ENCODE assay signal across 15 cellular contexts in genomic region chr6:40901322-40902055, GRCh38.
"Had no signal": no experiment of that assay in that cellular context is flagged by ENCODE, and none has a peak within 500 bp of the region (broad histone marks: within the 10 kb centered on the region; RNA-seq: fewer than 3 reads in every experiment).

No MANE protein-coding gene starts in this region.

- DNase-seq: activated CD4-positive, alpha-beta T cell treated with anti-CD3 and anti-CD28 coated beads, Interleukin-2, amount 10 ng/mL, durations not matched to agents 24 days and 14 days; activated CD4-positive, CD25-positive, alpha-beta regulatory T cell; activated CD8-positive, alpha-beta T cell treated with anti-CD3 and anti-CD28 coated beads for 36 hours; activated naive CD4-positive, alpha-beta T cell treated with Interleukin-2 at 50 U/mL for 16 hours; activated T-cell treated with anti-CD3 and anti-CD28 coated beads, Interleukin-2, amount 50 U/mL, for 1 hour; effector memory CD4-positive, alpha-beta T cell; esophagus squamous epithelium; mesendoderm; pancreas; stimulated activated CD4-positive, alpha-beta T cell treated with anti-CD3 and anti-CD28 coated beads, Interleukin-2, amount 100 ng/mL, for 24 hours; stimulated activated naive CD4-positive, alpha-beta T cell treated with Interleukin-2 at 50 U/mL for 16 hours; T1000; trophoblast cell had no signal

- ATAC-seq: activated CD8-positive, alpha-beta T cell treated with anti-CD3 and anti-CD28 coated beads for 36 hours; natural killer cell treated with Interleukin-12 subunit alpha and Interleukin-12 subunit beta and Interleukin-15 and Interleukin-18, amount 100 ng/mL, for 72 hours had no signal

- H3K9me3 ChIP-seq: esophagus squamous epithelium, neutrophil, pancreas had no signal

- H3K27ac ChIP-seq: esophagus squamous epithelium, neutrophil, pancreas had no signal

- H3K4me3 ChIP-seq: esophagus squamous epithelium, pancreas had no signal

- H3K36me3 ChIP-seq: esophagus squamous epithelium, neutrophil, pancreas had no signal

- H3K27me3 ChIP-seq: esophagus squamous epithelium, neutrophil, pancreas had no signal
